In genomic region chr20:32820000-32820697, GRCh38 we compare ENCODE assay signal across 8 cellular contexts.
A peak's percentile ranks its signal among the peaks of the same experiment; 100 is the strongest.
DNase-seq lines count a peak whose midpoint lies in the region; ATAC-seq lines count a peak whose summit lies in the region.

No MANE protein-coding gene starts in this region.

- H3K4me3 ChIP-seq in mucosa of rectum (ENCODE audit: low read length in 2 of 2): peak overlapping the region; percentile 90 to 96

- H3K9ac ChIP-seq in mucosa of rectum (ENCODE audit: low read depth in 1 of 2, low read length in 2 of 2): peak overlapping the region; percentile 74 to 94

- peak overlapping the region; percentile 90 to 97 for H3K27ac ChIP-seq in mucosa of rectum (ENCODE audit: low read depth in 2 of 2, low read length in 2 of 2)

- H3K4me1 Mint-ChIP-seq in effector memory CD8-positive, alpha-beta T cell (ENCODE audit: low read depth in 2 of 2): peaks cover 38 to 43% of the 10 kb centered on the region in 2 donors

- H3K4me1 ChIP-seq in mucosa of rectum (ENCODE audit: control insufficient read depth in 2 of 2, insufficient read depth in 2 of 2, low read length in 2 of 2): peaks cover 14 to 21% of the 10 kb centered on the region in 2 donors

- H3K36me3 ChIP-seq in mucosa of rectum (ENCODE audit: control insufficient read depth in 2 of 2, insufficient read depth in 2 of 2, low read length in 2 of 2): no peaks in the 10 kb centered on the region

- peak overlapping the region; percentile 91 to 97 for H3K27ac Mint-ChIP-seq in effector memory CD8-positive, alpha-beta T cell

- no peaks in the 10 kb centered on the region for H3K27me3 ChIP-seq in mucosa of rectum (ENCODE audit: control insufficient read depth in 2 of 2, insufficient read depth in 2 of 2, low read length in 2 of 2)

- H3K27me3 Mint-ChIP-seq in effector memory CD8-positive, alpha-beta T cell: no peaks in the 10 kb centered on the region

- in situ Hi-C loops in ACHN (cut with HindIII; ENCODE audit: low pct_ligation_motif_present, low pct_unique_long_range_greater_than_20kb, low sequenced_read_pairs): no loop called here

- peak overlapping the region; percentile 89 to 94 for H3K4me3 Mint-ChIP-seq in effector memory CD8-positive, alpha-beta T cell

- ATAC-seq in GM18519 (IDR thresholded peaks at IDR 0.05; ENCODE audit: low FRiP score, unreplicated experiment): peak; percentile 28
- peak; percentile 63 for ATAC-seq in HG02981 (IDR thresholded peaks at IDR 0.05; ENCODE audit: unreplicated experiment)
- peak; percentile 75 for ATAC-seq in effector memory CD8-positive, alpha-beta T cell (replicated peaks)

- H3K9me3 Mint-ChIP-seq in effector memory CD8-positive, alpha-beta T cell: no peaks in the 10 kb centered on the region

- no peaks in the 10 kb centered on the region for H3K9me3 ChIP-seq in mucosa of rectum (ENCODE audit: control insufficient read depth in 2 of 2, low read length in 2 of 2)

- H3K36me3 Mint-ChIP-seq in effector memory CD8-positive, alpha-beta T cell (ENCODE audit: insufficient read depth): peaks cover 31% of the 10 kb centered on the region

- DNase-seq in ACHN: peak; percentile 52
- DNase-seq in NCI-H2196 (lab: John Stamatoyannopoulos, UW; ENCODE audit: unreplicated experiment): peak; percentile 85
- peak; percentile 80 to 84 for DNase-seq in activated CD4-positive, alpha-beta T cell treated with anti-CD3 and anti-CD28 coated beads, Interleukin-2, amount 50 U/mL, for 24 hours (ENCODE audit: low read depth in 1 of 2, low spot score in 1 of 2)
- peak; percentile 78 to 81 (median 81) for DNase-seq in effector memory CD8-positive, alpha-beta T cell
- peak; percentile 69 to 74 for DNase-seq in stimulated activated CD8-positive, alpha-beta memory T cell treated with anti-CD3 and anti-CD28 coated beads, Interleukin-7, amount 100 ng/mL, for 4 hours (ENCODE audit: low read depth in 2 of 2)

Comparison
In these comparisons a context has a peak if more than half of its experiments do, and no peak if none do; other contexts are left out.
1. Peak in every context shown above with its lines: DNase-seq, ATAC-seq, H3K4me3 ChIP-seq and H3K27ac ChIP-seq.